In the genomic region with DNA sequence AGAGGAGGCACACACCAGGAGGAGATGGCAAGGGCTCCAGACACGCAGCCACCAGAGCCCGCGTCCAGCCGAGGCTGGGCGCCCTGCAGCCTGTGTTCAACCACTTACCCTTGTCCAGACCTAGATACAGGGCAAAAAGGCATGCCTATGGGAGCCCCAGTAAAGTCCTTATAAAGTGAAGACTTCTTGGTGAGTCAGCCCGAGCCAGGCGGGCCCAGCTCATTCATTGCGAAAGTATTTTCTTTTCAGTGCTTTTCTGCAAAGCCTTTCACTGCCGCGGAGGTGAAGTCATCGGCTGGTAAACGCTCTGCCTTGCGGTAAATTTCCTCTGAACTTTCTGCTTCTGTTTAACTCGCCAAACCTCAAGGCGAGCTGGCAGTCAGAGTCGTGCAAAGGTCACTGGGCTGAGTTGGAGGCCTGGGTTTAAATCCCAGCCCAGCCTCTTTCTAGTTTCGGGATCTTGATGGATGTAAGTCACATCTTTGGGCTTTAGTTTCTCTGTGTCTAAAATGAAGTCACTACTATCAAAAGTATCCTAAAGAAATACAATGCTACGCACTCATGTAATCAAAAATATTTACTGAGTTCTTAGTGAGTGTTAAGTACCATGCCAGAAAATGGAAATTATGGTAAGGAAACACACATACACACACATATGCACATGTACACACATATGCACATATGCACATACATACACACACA, we compare ENCODE assay signal across 1 cellular context.
TF ChIP-seq lines count a peak whose summit lies in the region.

No MANE protein-coding gene starts in this region.

TF ChIP-seq in HepG2, 621 proteins besides CTCF, POLR2A, EP300 and RAD21 (continued from another document and continues in another):
- TF ChIP-seq ZNF616 (CRISPR knock-in tag; IDR thresholded peaks at IDR 0.05; ENCODE audit: low read depth) (no peak), ZNF160 (CRISPR knock-in tag; IDR thresholded peaks at IDR 0.05) (no peak), SMAD3 (CRISPR knock-in tag; IDR thresholded peaks at IDR 0.05) (0 out of 2 replicates have a peak, but pooled peaks have one; percentile 25), ZNF468 (CRISPR knock-in tag; IDR thresholded peaks at IDR 0.05) (no peak), SP2 (CRISPR knock-in tag; IDR thresholded peaks at IDR 0.05) (no peak), ZNF589 (CRISPR knock-in tag; conservative IDR thresholded peaks at IDR 0.05) (no peak), FOXM1 (CRISPR knock-in tag; IDR thresholded peaks at IDR 0.05) (no peak), ZNF552 (CRISPR knock-in tag; IDR thresholded peaks at IDR 0.05; ENCODE audit: borderline replicate concordance) (no peak), ASH2L (IDR thresholded peaks at IDR 0.05; ENCODE audit: insufficient read length, low read depth, low read length) (peak; percentile 25), ZNF724P (CRISPR knock-in tag; IDR thresholded peaks at IDR 0.05; ENCODE audit: borderline replicate concordance) (no peak), TSC22D2 (CRISPR knock-in tag; IDR thresholded peaks at IDR 0.05; ENCODE audit: borderline replicate concordance) (no peak), ATF7-NPFF (CRISPR knock-in tag; IDR thresholded peaks at IDR 0.05; ENCODE audit: low read depth) (no peak), ZFP36L2 (CRISPR knock-in tag; IDR thresholded peaks at IDR 0.05) (no peak), SOX5 (CRISPR knock-in tag; IDR thresholded peaks at IDR 0.05; ENCODE audit: borderline replicate concordance) (peak; percentile 50; the same call in 1 of the 2 replicates), ZSCAN30 (CRISPR knock-in tag; IDR thresholded peaks at IDR 0.05) (no peak), FOSL2 (CRISPR knock-in tag; IDR thresholded peaks at IDR 0.05) (peak; percentile 96), ZNF12 (CRISPR knock-in tag; IDR thresholded peaks at IDR 0.05) (peak; percentile 35; the same call in 1 of the 2 replicates), HNF4G (IDR thresholded peaks at IDR 0.05; ENCODE audit: borderline replicate concordance, low read depth, low read length) (peak; percentile 77), HNF4G (CRISPR knock-in tag; IDR thresholded peaks at IDR 0.05; ENCODE audit: borderline replicate concordance, low read depth) (peak; percentile 79; the same call in 1 of the 2 replicates), PHB2 (IDR thresholded peaks at IDR 0.05; ENCODE audit: partially characterized antibody) (no peak), ZIK1 (CRISPR knock-in tag; IDR thresholded peaks at IDR 0.05; ENCODE audit: borderline replicate concordance, low read depth) (no peak), ZNF891 (CRISPR knock-in tag; IDR thresholded peaks at IDR 0.05) (no peak), ZNF496 (CRISPR knock-in tag; IDR thresholded peaks at IDR 0.05; ENCODE audit: insufficient replicate concordance) (no peak), ZC3H4 (CRISPR knock-in tag; IDR thresholded peaks at IDR 0.05; ENCODE audit: borderline replicate concordance) (no peak), MIER3 (CRISPR knock-in tag; IDR thresholded peaks at IDR 0.05; ENCODE audit: borderline replicate concordance) (peak; percentile 46; the same call in 1 of the 2 replicates), ZNF225 (CRISPR knock-in tag; IDR thresholded peaks at IDR 0.05) (no peak), RBM39 (IDR thresholded peaks at IDR 0.05; ENCODE audit: low read depth, low read length, poor library complexity, severe bottlenecking) (peak; percentile 25), POGZ (CRISPR knock-in tag; IDR thresholded peaks at IDR 0.05) (no peak), CEBPG (CRISPR knock-in tag; IDR thresholded peaks at IDR 0.05) (peak; percentile 72), ZNF605 (CRISPR knock-in tag; IDR thresholded peaks at IDR 0.05) (peak; percentile 41; the same call in 1 of the 2 replicates), ZKSCAN8 (CRISPR knock-in tag; IDR thresholded peaks at IDR 0.05; ENCODE audit: borderline replicate concordance) (peak; percentile 59; the same call in 1 of the 2 replicates)
- TF ChIP-seq, protein P1, sequence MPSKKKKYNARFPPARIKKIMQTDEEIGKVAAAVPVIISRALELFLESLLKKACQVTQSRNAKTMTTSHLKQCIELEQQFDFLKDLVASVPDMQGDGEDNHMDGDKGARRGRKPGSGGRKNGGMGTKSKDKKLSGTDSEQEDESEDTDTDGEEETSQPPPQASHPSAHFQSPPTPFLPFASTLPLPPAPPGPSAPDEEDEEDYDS (CRISPR knock-in tag; IDR thresholded peaks at IDR 0.05) = 0 out of 2 replicates have a peak, but pooled peaks have one; percentile 29
- TF ChIP-seq, protein P2, sequence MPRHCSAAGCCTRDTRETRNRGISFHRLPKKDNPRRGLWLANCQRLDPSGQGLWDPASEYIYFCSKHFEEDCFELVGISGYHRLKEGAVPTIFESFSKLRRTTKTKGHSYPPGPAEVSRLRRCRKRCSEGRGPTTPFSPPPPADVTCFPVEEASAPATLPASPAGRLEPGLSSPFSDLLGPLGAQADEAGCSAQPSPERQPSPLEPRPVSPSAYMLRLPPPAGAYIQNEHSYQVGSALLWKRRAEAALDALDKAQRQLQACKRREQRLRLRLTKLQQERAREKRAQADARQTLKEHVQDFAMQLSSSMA (CRISPR knock-in tag; IDR thresholded peaks at IDR 0.05) = no peak
- TF ChIP-seq, protein P3, sequence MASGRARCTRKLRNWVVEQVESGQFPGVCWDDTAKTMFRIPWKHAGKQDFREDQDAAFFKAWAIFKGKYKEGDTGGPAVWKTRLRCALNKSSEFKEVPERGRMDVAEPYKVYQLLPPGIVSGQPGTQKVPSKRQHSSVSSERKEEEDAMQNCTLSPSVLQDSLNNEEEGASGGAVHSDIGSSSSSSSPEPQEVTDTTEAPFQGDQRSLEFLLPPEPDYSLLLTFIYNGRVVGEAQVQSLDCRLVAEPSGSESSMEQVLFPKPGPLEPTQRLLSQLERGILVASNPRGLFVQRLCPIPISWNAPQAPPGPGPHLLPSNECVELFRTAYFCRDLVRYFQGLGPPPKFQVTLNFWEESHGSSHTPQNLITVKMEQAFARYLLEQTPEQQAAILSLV (CRISPR knock-in tag; IDR thresholded peaks at IDR 0.05; ENCODE audit: borderline replicate concordance) = no peak
- TF ChIP-seq, protein P4, sequence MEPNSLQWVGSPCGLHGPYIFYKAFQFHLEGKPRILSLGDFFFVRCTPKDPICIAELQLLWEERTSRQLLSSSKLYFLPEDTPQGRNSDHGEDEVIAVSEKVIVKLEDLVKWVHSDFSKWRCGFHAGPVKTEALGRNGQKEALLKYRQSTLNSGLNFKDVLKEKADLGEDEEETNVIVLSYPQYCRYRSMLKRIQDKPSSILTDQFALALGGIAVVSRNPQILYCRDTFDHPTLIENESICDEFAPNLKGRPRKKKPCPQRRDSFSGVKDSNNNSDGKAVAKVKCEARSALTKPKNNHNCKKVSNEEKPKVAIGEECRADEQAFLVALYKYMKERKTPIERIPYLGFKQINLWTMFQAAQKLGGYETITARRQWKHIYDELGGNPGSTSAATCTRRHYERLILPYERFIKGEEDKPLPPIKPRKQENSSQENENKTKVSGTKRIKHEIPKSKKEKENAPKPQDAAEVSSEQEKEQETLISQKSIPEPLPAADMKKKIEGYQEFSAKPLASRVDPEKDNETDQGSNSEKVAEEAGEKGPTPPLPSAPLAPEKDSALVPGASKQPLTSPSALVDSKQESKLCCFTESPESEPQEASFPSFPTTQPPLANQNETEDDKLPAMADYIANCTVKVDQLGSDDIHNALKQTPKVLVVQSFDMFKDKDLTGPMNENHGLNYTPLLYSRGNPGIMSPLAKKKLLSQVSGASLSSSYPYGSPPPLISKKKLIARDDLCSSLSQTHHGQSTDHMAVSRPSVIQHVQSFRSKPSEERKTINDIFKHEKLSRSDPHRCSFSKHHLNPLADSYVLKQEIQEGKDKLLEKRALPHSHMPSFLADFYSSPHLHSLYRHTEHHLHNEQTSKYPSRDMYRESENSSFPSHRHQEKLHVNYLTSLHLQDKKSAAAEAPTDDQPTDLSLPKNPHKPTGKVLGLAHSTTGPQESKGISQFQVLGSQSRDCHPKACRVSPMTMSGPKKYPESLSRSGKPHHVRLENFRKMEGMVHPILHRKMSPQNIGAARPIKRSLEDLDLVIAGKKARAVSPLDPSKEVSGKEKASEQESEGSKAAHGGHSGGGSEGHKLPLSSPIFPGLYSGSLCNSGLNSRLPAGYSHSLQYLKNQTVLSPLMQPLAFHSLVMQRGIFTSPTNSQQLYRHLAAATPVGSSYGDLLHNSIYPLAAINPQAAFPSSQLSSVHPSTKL (CRISPR knock-in tag; IDR thresholded peaks at IDR 0.05) = peak; percentile 94
- TF ChIP-seq, protein P5, sequence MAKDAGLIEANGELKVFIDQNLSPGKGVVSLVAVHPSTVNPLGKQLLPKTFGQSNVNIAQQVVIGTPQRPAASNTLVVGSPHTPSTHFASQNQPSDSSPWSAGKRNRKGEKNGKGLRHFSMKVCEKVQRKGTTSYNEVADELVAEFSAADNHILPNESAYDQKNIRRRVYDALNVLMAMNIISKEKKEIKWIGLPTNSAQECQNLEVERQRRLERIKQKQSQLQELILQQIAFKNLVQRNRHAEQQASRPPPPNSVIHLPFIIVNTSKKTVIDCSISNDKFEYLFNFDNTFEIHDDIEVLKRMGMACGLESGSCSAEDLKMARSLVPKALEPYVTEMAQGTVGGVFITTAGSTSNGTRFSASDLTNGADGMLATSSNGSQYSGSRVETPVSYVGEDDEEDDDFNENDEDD (CRISPR knock-in tag; IDR thresholded peaks at IDR 0.05; ENCODE audit: borderline replicate concordance) = peak; percentile 36; the same call in 1 of the 2 replicates
- TF ChIP-seq, protein P6, sequence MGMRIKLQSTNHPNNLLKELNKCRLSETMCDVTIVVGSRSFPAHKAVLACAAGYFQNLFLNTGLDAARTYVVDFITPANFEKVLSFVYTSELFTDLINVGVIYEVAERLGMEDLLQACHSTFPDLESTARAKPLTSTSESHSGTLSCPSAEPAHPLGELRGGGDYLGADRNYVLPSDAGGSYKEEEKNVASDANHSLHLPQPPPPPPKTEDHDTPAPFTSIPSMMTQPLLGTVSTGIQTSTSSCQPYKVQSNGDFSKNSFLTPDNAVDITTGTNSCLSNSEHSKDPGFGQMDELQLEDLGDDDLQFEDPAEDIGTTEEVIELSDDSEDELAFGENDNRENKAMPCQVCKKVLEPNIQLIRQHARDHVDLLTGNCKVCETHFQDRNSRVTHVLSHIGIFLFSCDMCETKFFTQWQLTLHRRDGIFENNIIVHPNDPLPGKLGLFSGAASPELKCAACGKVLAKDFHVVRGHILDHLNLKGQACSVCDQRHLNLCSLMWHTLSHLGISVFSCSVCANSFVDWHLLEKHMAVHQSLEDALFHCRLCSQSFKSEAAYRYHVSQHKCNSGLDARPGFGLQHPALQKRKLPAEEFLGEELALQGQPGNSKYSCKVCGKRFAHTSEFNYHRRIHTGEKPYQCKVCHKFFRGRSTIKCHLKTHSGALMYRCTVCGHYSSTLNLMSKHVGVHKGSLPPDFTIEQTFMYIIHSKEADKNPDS (CRISPR knock-in tag; IDR thresholded peaks at IDR 0.05) = no peak
- TF ChIP-seq, protein P7, sequence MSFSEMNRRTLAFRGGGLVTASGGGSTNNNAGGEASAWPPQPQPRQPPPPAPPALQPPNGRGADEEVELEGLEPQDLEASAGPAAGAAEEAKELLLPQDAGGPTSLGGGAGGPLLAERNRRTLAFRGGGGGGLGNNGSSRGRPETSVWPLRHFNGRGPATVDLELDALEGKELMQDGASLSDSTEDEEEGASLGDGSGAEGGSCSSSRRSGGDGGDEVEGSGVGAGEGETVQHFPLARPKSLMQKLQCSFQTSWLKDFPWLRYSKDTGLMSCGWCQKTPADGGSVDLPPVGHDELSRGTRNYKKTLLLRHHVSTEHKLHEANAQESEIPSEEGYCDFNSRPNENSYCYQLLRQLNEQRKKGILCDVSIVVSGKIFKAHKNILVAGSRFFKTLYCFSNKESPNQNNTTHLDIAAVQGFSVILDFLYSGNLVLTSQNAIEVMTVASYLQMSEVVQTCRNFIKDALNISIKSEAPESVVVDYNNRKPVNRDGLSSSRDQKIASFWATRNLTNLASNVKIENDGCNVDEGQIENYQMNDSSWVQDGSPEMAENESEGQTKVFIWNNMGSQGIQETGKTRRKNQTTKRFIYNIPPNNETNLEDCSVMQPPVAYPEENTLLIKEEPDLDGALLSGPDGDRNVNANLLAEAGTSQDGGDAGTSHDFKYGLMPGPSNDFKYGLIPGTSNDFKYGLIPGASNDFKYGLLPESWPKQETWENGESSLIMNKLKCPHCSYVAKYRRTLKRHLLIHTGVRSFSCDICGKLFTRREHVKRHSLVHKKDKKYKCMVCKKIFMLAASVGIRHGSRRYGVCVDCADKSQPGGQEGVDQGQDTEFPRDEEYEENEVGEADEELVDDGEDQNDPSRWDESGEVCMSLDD (CRISPR knock-in tag; IDR thresholded peaks at IDR 0.05; ENCODE audit: borderline replicate concordance) = no peak
- TF ChIP-seq, protein P8, sequence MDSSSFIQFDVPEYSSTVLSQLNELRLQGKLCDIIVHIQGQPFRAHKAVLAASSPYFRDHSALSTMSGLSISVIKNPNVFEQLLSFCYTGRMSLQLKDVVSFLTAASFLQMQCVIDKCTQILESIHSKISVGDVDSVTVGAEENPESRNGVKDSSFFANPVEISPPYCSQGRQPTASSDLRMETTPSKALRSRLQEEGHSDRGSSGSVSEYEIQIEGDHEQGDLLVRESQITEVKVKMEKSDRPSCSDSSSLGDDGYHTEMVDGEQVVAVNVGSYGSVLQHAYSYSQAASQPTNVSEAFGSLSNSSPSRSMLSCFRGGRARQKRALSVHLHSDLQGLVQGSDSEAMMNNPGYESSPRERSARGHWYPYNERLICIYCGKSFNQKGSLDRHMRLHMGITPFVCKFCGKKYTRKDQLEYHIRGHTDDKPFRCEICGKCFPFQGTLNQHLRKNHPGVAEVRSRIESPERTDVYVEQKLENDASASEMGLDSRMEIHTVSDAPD (CRISPR knock-in tag; IDR thresholded peaks at IDR 0.05) = peak; percentile 85; the same call in 1 of the 2 replicates
- TF ChIP-seq, protein P9, sequence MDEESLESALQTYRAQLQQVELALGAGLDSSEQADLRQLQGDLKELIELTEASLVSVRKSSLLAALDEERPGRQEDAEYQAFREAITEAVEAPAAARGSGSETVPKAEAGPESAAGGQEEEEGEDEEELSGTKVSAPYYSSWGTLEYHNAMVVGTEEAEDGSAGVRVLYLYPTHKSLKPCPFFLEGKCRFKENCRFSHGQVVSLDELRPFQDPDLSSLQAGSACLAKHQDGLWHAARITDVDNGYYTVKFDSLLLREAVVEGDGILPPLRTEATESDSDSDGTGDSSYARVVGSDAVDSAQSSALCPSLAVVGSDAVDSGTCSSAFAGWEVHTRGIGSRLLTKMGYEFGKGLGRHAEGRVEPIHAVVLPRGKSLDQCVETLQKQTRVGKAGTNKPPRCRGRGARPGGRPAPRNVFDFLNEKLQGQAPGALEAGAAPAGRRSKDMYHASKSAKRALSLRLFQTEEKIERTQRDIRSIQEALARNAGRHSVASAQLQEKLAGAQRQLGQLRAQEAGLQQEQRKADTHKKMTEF (CRISPR knock-in tag; IDR thresholded peaks at IDR 0.05) = peak; percentile 72; the same call in 1 of the 2 replicates
- TF ChIP-seq, protein P10, sequence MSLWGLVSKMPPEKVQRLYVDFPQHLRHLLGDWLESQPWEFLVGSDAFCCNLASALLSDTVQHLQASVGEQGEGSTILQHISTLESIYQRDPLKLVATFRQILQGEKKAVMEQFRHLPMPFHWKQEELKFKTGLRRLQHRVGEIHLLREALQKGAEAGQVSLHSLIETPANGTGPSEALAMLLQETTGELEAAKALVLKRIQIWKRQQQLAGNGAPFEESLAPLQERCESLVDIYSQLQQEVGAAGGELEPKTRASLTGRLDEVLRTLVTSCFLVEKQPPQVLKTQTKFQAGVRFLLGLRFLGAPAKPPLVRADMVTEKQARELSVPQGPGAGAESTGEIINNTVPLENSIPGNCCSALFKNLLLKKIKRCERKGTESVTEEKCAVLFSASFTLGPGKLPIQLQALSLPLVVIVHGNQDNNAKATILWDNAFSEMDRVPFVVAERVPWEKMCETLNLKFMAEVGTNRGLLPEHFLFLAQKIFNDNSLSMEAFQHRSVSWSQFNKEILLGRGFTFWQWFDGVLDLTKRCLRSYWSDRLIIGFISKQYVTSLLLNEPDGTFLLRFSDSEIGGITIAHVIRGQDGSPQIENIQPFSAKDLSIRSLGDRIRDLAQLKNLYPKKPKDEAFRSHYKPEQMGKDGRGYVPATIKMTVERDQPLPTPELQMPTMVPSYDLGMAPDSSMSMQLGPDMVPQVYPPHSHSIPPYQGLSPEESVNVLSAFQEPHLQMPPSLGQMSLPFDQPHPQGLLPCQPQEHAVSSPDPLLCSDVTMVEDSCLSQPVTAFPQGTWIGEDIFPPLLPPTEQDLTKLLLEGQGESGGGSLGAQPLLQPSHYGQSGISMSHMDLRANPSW (CRISPR knock-in tag; IDR thresholded peaks at IDR 0.05; ENCODE audit: borderline replicate concordance) = no peak
